In genomic region chr9:130839237-130840111, GRCh38 we compare ENCODE assay signal across 17 cellular contexts. TPM values are rescaled to one million over a fixed set of nuclear protein-coding genes. Genes with fewer than 3 reads are reported as not detected.
A peak's percentile ranks its signal among the peaks of the same experiment; 100 is the strongest.
DNase-seq lines count a peak whose midpoint lies in the region; ATAC-seq and TF ChIP-seq lines count a peak whose summit lies in the region.
"Had no signal": no experiment of that assay in that cellular context is flagged by ENCODE, and none has a peak within 500 bp of the region (broad histone marks: within the 10 kb centered on the region; RNA-seq: fewer than 3 reads in every experiment).

No MANE protein-coding gene starts in this region.

- TF ChIP-seq POLR2A in vagina (IDR thresholded peaks at IDR 0.05), result no peak

- H3K27me3 ChIP-seq in right atrium auricular region (no peaks in the 10 kb centered on the region), endodermal cell (ENCODE audit: control insufficient read depth, insufficient read depth, low read length, poor library complexity, severe bottlenecking) (no peaks in the 10 kb centered on the region), trophoblast cell (ENCODE audit: insufficient read depth, low read length) (no peaks in the 10 kb centered on the region), vagina (no peaks in the 10 kb centered on the region)
- H3K27me3 ChIP-seq: Peyer's patch had no signal

- H3K27ac ChIP-seq in right atrium auricular region, result peak overlapping the region; percentile 1 to 23
- peak overlapping the region; percentile 27 for H3K27ac ChIP-seq in endodermal cell (ENCODE audit: low read depth, low read length)
- H3K27ac ChIP-seq in trophoblast cell (ENCODE audit: low read depth, low read length), result no peak overlapping the region
- peak overlapping the region; percentile 21 for H3K27ac ChIP-seq in vagina
- H3K27ac ChIP-seq: epithelial cell of prostate had no signal

- peak overlapping the region; percentile 87 for H3K27ac Mint-ChIP-seq in endodermal cell
- H3K27ac Mint-ChIP-seq: activated CD4-positive, alpha-beta memory T cell treated with anti-CD3 and anti-CD28 coated beads for 36 hours had no signal

- peaks cover 0 to 74% of the 10 kb centered on the region in 2 donors for H3K4me1 ChIP-seq in right atrium auricular region
- peaks cover 6% of the 10 kb centered on the region for H3K4me1 ChIP-seq in endodermal cell (ENCODE audit: control insufficient read depth, insufficient read depth, low read length)
- peaks cover 2 to 11% of the 10 kb centered on the region in 2 experiments for H3K4me1 ChIP-seq in trophoblast cell (ENCODE audit: control insufficient read depth in 1 of 2, insufficient read depth in 2 of 2, low read length in 2 of 2)
- peaks cover 73% of the 10 kb centered on the region for H3K4me1 ChIP-seq in vagina

- H3K4me3 Mint-ChIP-seq in endodermal cell, result no peak overlapping the region
- H3K4me3 Mint-ChIP-seq: activated CD4-positive, alpha-beta memory T cell treated with anti-CD3 and anti-CD28 coated beads for 36 hours had no signal

- H3K79me1 ChIP-seq in trophoblast cell (ENCODE audit: low read length), result peaks cover 10% of the 10 kb centered on the region

- H3K9me3 ChIP-seq in right atrium auricular region (no peaks in the 10 kb centered on the region), endodermal cell (ENCODE audit: control insufficient read depth, low read length) (no peaks in the 10 kb centered on the region), trophoblast cell (ENCODE audit: insufficient read depth, low read depth, low read length) (no peaks in the 10 kb centered on the region), vagina (no peaks in the 10 kb centered on the region)
- H3K9me3 ChIP-seq: Peyer's patch had no signal

- H4K8ac ChIP-seq in trophoblast cell (ENCODE audit: low read depth, low read length), result no peak overlapping the region

- no peak for ATAC-seq in Right ventricle myocardium inferior

- H4K12ac ChIP-seq in trophoblast cell (ENCODE audit: low read depth, low read length), result no peak overlapping the region

- peak overlapping the region; percentile 45 for H3K4ac ChIP-seq in trophoblast cell (ENCODE audit: low read depth, low read length)

- H3K4me1 Mint-ChIP-seq in endodermal cell, result peaks cover 42% of the 10 kb centered on the region

- H3K36me3 Mint-ChIP-seq in endodermal cell (ENCODE audit: low read depth), result peaks cover 2% of the 10 kb centered on the region
- H3K36me3 Mint-ChIP-seq: activated CD4-positive, alpha-beta memory T cell treated with anti-CD3 and anti-CD28 coated beads for 36 hours had no signal

- TF ChIP-seq CTCF in right atrium auricular region (IDR thresholded peaks at IDR 0.05) (no peak), endodermal cell (conservative IDR thresholded peaks at IDR 0.05) (no peak), vagina (IDR thresholded peaks at IDR 0.05) (no peak)

- H3K4me3 ChIP-seq in right atrium auricular region, result no peak overlapping the region
- H3K4me3 ChIP-seq in endodermal cell (ENCODE audit: low read length), result no peak overlapping the region
- H3K4me3 ChIP-seq in trophoblast cell (ENCODE audit: low read depth, low read length), result no peak overlapping the region
- peak overlapping the region; percentile 2 to 31 for H3K4me3 ChIP-seq in vagina
- H3K4me3 ChIP-seq: Peyer's patch had no signal

- H3K18ac ChIP-seq in trophoblast cell (ENCODE audit: low read length), result no peak overlapping the region

- H4K91ac ChIP-seq in trophoblast cell (ENCODE audit: low read depth, low read length), result no peak overlapping the region

- H3K36me3 ChIP-seq in right atrium auricular region, result no peaks in the 10 kb centered on the region
- H3K36me3 ChIP-seq in endodermal cell (ENCODE audit: control insufficient read depth, insufficient read depth, low read length), result no peaks in the 10 kb centered on the region
- no peaks in the 10 kb centered on the region for H3K36me3 ChIP-seq in trophoblast cell (ENCODE audit: control insufficient read depth in 1 of 2, insufficient read depth in 2 of 2, low read length in 2 of 2)
- no peaks in the 10 kb centered on the region for H3K36me3 ChIP-seq in vagina
- H3K36me3 ChIP-seq: Peyer's patch had no signal

- H2BK120ac ChIP-seq in trophoblast cell (ENCODE audit: insufficient read depth, low read length, poor library complexity), result no peak overlapping the region

- no peak overlapping the region for H2BK5ac ChIP-seq in trophoblast cell (ENCODE audit: low read depth, low read length, poor library complexity)

- WGBS in endodermal cell (ENCODE audit: insufficient coverage in 1 of 2, insufficient read length in 1 of 2), 2 experiments, result 88 to 91% methylated on average over 7 to 8 of the region's 8 CpGs
- WGBS in trophoblast cell (ENCODE audit: extremely low coverage, insufficient coverage, insufficient read length), result no CpG with 5 or more reads among the region's 8 CpGs

- intact Hi-C loops in Right ventricle myocardium inferior (cut with DNase I) (loop anchor here (10.0 kb wide), 1 partner anchor 125 kb away; no protein-coding TSS in a partner anchor), vagina (cut with DNase I) (no loop called here)

- H3K4me2 ChIP-seq in trophoblast cell (ENCODE audit: low read length), result no peak overlapping the region

- H3K27me3 Mint-ChIP-seq in endodermal cell (ENCODE audit: insufficient read depth), result no peaks in the 10 kb centered on the region
- H3K27me3 Mint-ChIP-seq: activated CD4-positive, alpha-beta memory T cell treated with anti-CD3 and anti-CD28 coated beads for 36 hours had no signal

- no peak overlapping the region for H3K23ac ChIP-seq in trophoblast cell (ENCODE audit: low read length)

- H3K14ac ChIP-seq in trophoblast cell (ENCODE audit: low read length), result no peak overlapping the region

- no peak overlapping the region for H3K9ac ChIP-seq in endodermal cell (ENCODE audit: extremely low read depth, low read length, poor library complexity, severe bottlenecking)
- H3K9ac ChIP-seq in trophoblast cell (ENCODE audit: low read length), result no peak overlapping the region

- no peak overlapping the region for H2BK12ac ChIP-seq in trophoblast cell (ENCODE audit: low read length)

- no peak overlapping the region for H2AFZ ChIP-seq in trophoblast cell (ENCODE audit: insufficient read depth, low read length, poor library complexity)

- H2AK5ac ChIP-seq in trophoblast cell (ENCODE audit: low read length), result no peak overlapping the region

- no peaks in the 10 kb centered on the region for H3K9me3 Mint-ChIP-seq in endodermal cell
- H3K9me3 Mint-ChIP-seq: activated CD4-positive, alpha-beta memory T cell treated with anti-CD3 and anti-CD28 coated beads for 36 hours had no signal

- peaks cover 13% of the 10 kb centered on the region for H3K79me2 ChIP-seq in trophoblast cell (ENCODE audit: control insufficient read depth, insufficient read depth, low read length, poor library complexity)

- DNase-seq in right atrium auricular region (ENCODE audit: low spot score) (peak; percentile 34), Right ventricle myocardium inferior (ENCODE audit: missing footprints) (no peak), endodermal cell (no peak), trophoblast cell (no peak), vagina (ENCODE audit: extremely low spot score in 2 of 2) (no peak), NCI-H2107 treated with DMSO at 0.1 percent for 48 hours (lab: John Stamatoyannopoulos, UW; ENCODE audit: unreplicated experiment) (no peak), retina (no peak)
- DNase-seq in activated CD4-positive, alpha-beta T cell treated with anti-CD3 and anti-CD28 coated beads for 4 hours, result no peak
- DNase-seq: activated CD4-positive, alpha-beta memory T cell treated with anti-CD3 and anti-CD28 coated beads for 36 hours; midbrain; NCI-H1092 treated with DMSO at 0.1 percent for 48 hours; NCI-H524 treated with DMSO at 0.1 percent for 48 hours; Peyer's patch; T1000 had no signal

RNA-seq across cellular contexts. Expression of gene ABL1, which starts 4.4 kb away (rescaled TPM):
- total RNA-seq in right atrium auricular region (10 to 100 TPM; 26.3 to 38.9 TPM), Right ventricle myocardium inferior (33.0 TPM), endodermal cell (10 to 100 TPM; 78.8 to 94.1 TPM), vagina (68.5 TPM)
- 62.3 TPM for polyA plus RNA-seq in endodermal cell (2013, experiment 1 of 2)
- 60.4 TPM for polyA plus RNA-seq in endodermal cell (2013, experiment 2 of 2)
- 25.7 and 27.9 TPM in 2 replicates for polyA plus RNA-seq in trophoblast cell (2013)

RNA-seq across cellular contexts. Expression of gene QRFP, which starts 57.1 kb away (rescaled TPM):
- not detected for total RNA-seq in right atrium auricular region
- total RNA-seq in Right ventricle myocardium inferior, result not detected
- total RNA-seq in endodermal cell, result not detected
- polyA plus RNA-seq in endodermal cell (2013, experiment 1 of 2), result not detected
- polyA plus RNA-seq in endodermal cell (2013, experiment 2 of 2), result not detected
- 0.10 and 0.11 TPM in 2 replicates for polyA plus RNA-seq in trophoblast cell (2013)
- total RNA-seq in vagina, result not detected
- total RNA-seq: activated CD4-positive, alpha-beta memory T cell treated with anti-CD3 and anti-CD28 coated beads for 36 hours; bronchial epithelial cell; H4; Peyer's patch had no signal

Comparison
In these comparisons a context has a peak if more than half of its experiments do, and no peak if none do; other contexts are left out.
1. H3K4me3 ChIP-seq: peak in vagina (2 of 2); none in right atrium auricular region (0 of 2), endodermal cell (single experiment) and trophoblast cell (single experiment).